ENCODE assay signal across 1 cellular context in the genomic region with DNA sequence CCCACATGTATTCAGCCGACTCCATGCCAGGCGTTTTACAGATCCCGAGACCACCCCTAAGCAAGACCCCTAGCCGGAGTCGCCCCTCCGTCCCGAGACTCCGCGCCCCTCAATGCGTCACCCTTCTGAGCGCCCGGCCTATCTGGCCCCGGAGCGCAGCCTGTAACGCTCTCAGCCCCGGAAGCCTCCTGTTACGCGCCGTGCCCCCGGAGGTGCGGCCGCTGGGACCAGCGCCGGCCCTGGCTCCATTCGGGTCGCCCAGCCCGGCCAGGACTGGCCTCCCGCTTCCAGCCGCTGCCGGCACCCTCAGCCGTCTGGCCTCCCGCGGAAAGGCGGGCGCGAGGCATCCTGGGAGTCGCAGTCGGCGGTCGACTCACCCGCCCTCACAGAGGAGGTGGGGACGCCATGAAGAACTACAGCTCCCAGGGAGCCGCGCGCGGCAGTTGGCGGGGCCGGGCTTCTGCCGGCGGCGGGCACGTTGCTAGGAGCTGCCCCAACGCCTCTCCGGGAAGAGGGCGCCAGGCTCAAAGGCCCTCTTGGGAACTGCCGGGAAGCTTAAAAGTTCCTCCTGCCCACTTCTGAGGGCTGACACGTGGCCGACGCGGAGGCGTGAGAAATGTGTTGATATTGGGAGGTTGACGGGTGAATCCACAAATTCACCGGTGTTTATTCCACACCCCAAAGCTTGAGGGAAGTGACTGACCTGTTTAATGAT.
TF ChIP-seq lines count a peak whose summit lies in the region.

A gene with protein sequence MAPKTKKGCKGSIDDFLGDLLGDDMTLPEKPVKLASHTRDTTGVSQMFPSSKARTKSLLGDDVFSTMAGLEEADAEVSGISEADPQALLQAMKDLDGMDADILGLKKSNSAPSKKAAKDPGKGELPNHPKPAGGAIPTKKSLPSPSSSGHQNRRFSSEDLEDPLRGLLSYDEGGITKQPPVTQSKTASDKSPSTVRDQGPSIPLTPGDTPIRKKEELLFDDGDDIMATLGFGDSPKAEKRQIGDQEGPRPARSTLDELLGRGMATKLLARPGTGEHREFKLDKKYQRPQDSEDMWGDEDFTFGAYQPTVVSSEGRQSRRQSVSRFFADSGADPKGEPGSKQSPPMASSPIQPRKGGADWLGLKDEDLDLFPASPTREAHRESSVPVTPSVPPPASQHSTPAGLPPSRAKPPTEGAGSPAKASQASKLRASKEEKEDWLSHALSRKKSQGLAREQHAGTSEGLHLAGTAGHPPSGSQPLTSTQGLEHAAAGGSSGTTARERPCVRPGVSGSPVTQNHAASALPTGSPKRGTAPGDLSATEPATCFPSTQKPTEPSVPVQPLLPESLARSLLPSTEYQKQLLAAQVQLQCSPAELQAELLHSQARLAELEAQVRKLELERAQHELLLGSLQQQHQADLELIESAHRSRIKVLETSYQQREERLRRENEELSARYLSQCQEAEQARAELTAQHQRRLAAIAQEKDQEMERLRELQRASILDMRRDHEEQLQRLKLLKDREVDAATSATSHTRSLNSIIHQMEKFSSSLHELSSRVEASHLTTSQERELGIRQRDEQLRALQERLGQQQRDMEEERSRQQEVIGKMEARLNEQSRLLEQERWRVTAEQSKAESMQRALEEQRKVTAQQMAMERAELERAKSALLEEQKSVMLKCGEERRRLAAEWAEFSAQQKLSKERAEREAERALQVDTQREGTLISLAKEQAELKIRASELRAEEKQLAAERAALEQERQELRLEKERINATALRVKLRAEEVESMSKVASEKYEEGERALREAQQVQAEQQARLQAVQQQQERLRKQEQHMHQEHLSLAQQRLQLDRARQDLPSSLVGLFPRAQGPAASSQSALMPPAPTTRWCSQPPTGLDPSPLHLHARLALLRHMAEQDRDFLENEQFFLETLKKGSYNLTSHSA (minus strand): TSS at position 316 of the 715 bp plus-strand sequence. CDS start 2,893 bp downstream, outside the sequence.

TF ChIP-seq in K562, 482 proteins besides CTCF, POLR2A, EP300 and RAD21 (continued from another document and continues in another):
- TF ChIP-seq, protein P1, sequence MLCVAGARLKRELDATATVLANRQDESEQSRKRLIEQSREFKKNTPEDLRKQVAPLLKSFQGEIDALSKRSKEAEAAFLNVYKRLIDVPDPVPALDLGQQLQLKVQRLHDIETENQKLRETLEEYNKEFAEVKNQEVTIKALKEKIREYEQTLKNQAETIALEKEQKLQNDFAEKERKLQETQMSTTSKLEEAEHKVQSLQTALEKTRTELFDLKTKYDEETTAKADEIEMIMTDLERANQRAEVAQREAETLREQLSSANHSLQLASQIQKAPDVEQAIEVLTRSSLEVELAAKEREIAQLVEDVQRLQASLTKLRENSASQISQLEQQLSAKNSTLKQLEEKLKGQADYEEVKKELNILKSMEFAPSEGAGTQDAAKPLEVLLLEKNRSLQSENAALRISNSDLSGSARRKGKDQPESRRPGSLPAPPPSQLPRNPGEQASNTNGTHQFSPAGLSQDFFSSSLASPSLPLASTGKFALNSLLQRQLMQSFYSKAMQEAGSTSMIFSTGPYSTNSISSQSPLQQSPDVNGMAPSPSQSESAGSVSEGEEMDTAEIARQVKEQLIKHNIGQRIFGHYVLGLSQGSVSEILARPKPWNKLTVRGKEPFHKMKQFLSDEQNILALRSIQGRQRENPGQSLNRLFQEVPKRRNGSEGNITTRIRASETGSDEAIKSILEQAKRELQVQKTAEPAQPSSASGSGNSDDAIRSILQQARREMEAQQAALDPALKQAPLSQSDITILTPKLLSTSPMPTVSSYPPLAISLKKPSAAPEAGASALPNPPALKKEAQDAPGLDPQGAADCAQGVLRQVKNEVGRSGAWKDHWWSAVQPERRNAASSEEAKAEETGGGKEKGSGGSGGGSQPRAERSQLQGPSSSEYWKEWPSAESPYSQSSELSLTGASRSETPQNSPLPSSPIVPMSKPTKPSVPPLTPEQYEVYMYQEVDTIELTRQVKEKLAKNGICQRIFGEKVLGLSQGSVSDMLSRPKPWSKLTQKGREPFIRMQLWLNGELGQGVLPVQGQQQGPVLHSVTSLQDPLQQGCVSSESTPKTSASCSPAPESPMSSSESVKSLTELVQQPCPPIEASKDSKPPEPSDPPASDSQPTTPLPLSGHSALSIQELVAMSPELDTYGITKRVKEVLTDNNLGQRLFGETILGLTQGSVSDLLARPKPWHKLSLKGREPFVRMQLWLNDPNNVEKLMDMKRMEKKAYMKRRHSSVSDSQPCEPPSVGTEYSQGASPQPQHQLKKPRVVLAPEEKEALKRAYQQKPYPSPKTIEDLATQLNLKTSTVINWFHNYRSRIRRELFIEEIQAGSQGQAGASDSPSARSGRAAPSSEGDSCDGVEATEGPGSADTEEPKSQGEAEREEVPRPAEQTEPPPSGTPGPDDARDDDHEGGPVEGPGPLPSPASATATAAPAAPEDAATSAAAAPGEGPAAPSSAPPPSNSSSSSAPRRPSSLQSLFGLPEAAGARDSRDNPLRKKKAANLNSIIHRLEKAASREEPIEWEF (CRISPR knock-in tag; IDR thresholded peaks at IDR 0.05) = no peak
- TF ChIP-seq KLF13 (tag; IDR thresholded peaks at IDR 0.05; ENCODE audit: borderline replicate concordance, low read depth) = no peak
- TF ChIP-seq, protein P2, sequence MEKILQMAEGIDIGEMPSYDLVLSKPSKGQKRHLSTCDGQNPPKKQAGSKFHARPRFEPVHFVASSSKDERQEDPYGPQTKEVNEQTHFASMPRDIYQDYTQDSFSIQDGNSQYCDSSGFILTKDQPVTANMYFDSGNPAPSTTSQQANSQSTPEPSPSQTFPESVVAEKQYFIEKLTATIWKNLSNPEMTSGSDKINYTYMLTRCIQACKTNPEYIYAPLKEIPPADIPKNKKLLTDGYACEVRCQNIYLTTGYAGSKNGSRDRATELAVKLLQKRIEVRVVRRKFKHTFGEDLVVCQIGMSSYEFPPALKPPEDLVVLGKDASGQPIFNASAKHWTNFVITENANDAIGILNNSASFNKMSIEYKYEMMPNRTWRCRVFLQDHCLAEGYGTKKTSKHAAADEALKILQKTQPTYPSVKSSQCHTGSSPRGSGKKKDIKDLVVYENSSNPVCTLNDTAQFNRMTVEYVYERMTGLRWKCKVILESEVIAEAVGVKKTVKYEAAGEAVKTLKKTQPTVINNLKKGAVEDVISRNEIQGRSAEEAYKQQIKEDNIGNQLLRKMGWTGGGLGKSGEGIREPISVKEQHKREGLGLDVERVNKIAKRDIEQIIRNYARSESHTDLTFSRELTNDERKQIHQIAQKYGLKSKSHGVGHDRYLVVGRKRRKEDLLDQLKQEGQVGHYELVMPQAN (IDR thresholded peaks at IDR 0.05; ENCODE audit: borderline replicate concordance) = peak; percentile 61; the same call in 1 of the 2 replicates
- TF ChIP-seq SPI1 (IDR thresholded peaks at IDR 0.05; ENCODE audit: borderline replicate concordance, low read depth, low read length) = no peak
- peak; percentile 39; the same call in 1 of the 2 replicates for TF ChIP-seq ESRRA (IDR thresholded peaks at IDR 0.05; ENCODE audit: borderline replicate concordance, low read depth)
- TF ChIP-seq ZNF707 (CRISPR knock-in tag; conservative IDR thresholded peaks at IDR 0.05) = no peak
- TF ChIP-seq, protein P3, sequence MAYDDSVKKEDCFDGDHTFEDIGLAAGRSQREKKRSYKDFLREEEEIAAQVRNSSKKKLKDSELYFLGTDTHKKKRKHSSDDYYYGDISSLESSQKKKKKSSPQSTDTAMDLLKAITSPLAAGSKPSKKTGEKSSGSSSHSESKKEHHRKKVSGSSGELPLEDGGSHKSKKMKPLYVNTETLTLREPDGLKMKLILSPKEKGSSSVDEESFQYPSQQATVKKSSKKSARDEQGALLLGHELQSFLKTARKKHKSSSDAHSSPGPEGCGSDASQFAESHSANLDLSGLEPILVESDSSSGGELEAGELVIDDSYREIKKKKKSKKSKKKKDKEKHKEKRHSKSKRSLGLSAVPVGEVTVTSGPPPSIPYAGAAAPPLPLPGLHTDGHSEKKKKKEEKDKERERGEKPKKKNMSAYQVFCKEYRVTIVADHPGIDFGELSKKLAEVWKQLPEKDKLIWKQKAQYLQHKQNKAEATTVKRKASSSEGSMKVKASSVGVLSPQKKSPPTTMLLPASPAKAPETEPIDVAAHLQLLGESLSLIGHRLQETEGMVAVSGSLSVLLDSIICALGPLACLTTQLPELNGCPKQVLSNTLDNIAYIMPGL (CRISPR knock-in tag; IDR thresholded peaks at IDR 0.05) = no peak
- no peak for TF ChIP-seq NFIX (CRISPR knock-in tag; IDR thresholded peaks at IDR 0.05; ENCODE audit: low read depth)
- no peak for TF ChIP-seq CBFA2T2 (conservative IDR thresholded peaks at IDR 0.05)
- peak; percentile 64 to 68 for TF ChIP-seq NRF1 (conservative IDR thresholded peaks at IDR 0.05 in 1 of 2, IDR thresholded peaks at IDR 0.05 in 1 of 2)
- TF ChIP-seq HDGF (IDR thresholded peaks at IDR 0.05) = no peak
- 0 out of 2 replicates have a peak, but pooled peaks have one; percentile 48 for TF ChIP-seq RBM34 (IDR thresholded peaks at IDR 0.05; ENCODE audit: borderline replicate concordance, insufficient read depth, low read length)
- no peak for TF ChIP-seq BACH1 (tag; IDR thresholded peaks at IDR 0.05)
- TF ChIP-seq SRSF9 (IDR thresholded peaks at IDR 0.05; ENCODE audit: borderline replicate concordance, low read depth, low read length) = no peak
- TF ChIP-seq, protein P4, sequence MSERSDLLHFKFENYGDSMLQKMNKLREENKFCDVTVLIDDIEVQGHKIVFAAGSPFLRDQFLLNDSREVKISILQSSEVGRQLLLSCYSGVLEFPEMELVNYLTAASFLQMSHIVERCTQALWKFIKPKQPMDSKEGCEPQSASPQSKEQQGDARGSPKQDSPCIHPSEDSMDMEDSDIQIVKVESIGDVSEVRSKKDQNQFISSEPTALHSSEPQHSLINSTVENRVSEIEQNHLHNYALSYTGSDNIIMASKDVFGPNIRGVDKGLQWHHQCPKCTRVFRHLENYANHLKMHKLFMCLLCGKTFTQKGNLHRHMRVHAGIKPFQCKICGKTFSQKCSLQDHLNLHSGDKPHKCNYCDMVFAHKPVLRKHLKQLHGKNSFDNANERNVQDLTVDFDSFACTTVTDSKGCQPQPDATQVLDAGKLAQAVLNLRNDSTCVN (CRISPR knock-in tag; IDR thresholded peaks at IDR 0.05) = no peak
- TF ChIP-seq, protein P5, sequence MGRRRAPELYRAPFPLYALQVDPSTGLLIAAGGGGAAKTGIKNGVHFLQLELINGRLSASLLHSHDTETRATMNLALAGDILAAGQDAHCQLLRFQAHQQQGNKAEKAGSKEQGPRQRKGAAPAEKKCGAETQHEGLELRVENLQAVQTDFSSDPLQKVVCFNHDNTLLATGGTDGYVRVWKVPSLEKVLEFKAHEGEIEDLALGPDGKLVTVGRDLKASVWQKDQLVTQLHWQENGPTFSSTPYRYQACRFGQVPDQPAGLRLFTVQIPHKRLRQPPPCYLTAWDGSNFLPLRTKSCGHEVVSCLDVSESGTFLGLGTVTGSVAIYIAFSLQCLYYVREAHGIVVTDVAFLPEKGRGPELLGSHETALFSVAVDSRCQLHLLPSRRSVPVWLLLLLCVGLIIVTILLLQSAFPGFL (CRISPR knock-in tag; IDR thresholded peaks at IDR 0.05) = 0 out of 2 replicates have a peak, but pooled peaks have one; percentile 74
- TF ChIP-seq, protein P6, sequence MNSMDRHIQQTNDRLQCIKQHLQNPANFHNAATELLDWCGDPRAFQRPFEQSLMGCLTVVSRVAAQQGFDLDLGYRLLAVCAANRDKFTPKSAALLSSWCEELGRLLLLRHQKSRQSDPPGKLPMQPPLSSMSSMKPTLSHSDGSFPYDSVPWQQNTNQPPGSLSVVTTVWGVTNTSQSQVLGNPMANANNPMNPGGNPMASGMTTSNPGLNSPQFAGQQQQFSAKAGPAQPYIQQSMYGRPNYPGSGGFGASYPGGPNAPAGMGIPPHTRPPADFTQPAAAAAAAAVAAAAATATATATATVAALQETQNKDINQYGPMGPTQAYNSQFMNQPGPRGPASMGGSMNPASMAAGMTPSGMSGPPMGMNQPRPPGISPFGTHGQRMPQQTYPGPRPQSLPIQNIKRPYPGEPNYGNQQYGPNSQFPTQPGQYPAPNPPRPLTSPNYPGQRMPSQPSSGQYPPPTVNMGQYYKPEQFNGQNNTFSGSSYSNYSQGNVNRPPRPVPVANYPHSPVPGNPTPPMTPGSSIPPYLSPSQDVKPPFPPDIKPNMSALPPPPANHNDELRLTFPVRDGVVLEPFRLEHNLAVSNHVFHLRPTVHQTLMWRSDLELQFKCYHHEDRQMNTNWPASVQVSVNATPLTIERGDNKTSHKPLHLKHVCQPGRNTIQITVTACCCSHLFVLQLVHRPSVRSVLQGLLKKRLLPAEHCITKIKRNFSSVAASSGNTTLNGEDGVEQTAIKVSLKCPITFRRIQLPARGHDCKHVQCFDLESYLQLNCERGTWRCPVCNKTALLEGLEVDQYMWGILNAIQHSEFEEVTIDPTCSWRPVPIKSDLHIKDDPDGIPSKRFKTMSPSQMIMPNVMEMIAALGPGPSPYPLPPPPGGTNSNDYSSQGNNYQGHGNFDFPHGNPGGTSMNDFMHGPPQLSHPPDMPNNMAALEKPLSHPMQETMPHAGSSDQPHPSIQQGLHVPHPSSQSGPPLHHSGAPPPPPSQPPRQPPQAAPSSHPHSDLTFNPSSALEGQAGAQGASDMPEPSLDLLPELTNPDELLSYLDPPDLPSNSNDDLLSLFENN (IDR thresholded peaks at IDR 0.05; ENCODE audit: low read depth in 2 of 2, low read length in 2 of 2) = peak; percentile 32 to 52; a peak in 1 of 4 replicates
- peak; percentile 72; the same call in 1 of the 2 replicates for TF ChIP-seq SP1 (CRISPR knock-in tag; IDR thresholded peaks at IDR 0.05)
- TF ChIP-seq, protein P7, sequence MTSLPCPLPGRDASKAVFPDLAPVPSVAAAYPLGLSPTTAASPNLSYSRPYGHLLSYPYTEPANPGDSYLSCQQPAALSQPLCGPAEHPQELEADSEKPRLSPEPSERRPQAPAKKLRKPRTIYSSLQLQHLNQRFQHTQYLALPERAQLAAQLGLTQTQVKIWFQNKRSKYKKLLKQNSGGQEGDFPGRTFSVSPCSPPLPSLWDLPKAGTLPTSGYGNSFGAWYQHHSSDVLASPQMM (CRISPR knock-in tag; IDR thresholded peaks at IDR 0.05) = no peak
- no peak for TF ChIP-seq EHMT2 (IDR thresholded peaks at IDR 0.05)
- TF ChIP-seq HNRNPL (IDR thresholded peaks at IDR 0.05; ENCODE audit: low read depth, low read length) = peak; percentile 72
- TF ChIP-seq PHB2 (IDR thresholded peaks at IDR 0.05; ENCODE audit: low read depth) = no peak
- no peak for TF ChIP-seq ZNF507 (tag; conservative IDR thresholded peaks at IDR 0.05)
- no peak for TF ChIP-seq MEF2D (tag; conservative IDR thresholded peaks at IDR 0.05; ENCODE audit: low read depth)
- TF ChIP-seq ZNF232 (CRISPR knock-in tag; IDR thresholded peaks at IDR 0.05) = no peak
- peak; percentile 64 to 78 for TF ChIP-seq SIX5 (IDR thresholded peaks at IDR 0.05; ENCODE audit: borderline replicate concordance in 1 of 2, insufficient read depth in 1 of 2, low read depth in 1 of 2, low read length in 2 of 2)
- TF ChIP-seq, protein P8, sequence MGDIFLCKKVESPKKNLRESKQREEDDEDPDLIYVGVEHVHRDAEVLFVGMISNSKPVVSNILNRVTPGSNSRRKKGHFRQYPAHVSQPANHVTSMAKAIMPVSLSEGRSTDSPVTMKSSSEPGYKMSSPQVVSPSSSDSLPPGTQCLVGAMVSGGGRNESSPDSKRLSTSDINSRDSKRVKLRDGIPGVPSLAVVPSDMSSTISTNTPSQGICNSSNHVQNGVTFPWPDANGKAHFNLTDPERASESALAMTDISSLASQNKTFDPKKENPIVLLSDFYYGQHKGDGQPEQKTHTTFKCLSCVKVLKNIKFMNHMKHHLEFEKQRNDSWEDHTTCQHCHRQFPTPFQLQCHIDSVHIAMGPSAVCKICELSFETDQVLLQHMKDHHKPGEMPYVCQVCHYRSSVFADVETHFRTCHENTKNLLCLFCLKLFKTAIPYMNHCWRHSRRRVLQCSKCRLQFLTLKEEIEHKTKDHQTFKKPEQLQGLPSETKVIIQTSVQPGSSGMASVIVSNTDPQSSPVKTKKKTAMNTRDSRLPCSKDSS (IDR thresholded peaks at IDR 0.05; ENCODE audit: low read depth, partially characterized antibody) = no peak
- no peak for TF ChIP-seq BRF1 (IDR thresholded peaks at IDR 0.05; ENCODE audit: borderline replicate concordance, extremely low read depth, insufficient read length)
- TF ChIP-seq SIN3B (IDR thresholded peaks at IDR 0.05; ENCODE audit: low read depth) = no peak
- no peak for TF ChIP-seq TAF15 (IDR thresholded peaks at IDR 0.05; ENCODE audit: low read depth, low read length)
